Comparison of ENCODE assay signal across 1 cellular context in the genomic region with DNA sequence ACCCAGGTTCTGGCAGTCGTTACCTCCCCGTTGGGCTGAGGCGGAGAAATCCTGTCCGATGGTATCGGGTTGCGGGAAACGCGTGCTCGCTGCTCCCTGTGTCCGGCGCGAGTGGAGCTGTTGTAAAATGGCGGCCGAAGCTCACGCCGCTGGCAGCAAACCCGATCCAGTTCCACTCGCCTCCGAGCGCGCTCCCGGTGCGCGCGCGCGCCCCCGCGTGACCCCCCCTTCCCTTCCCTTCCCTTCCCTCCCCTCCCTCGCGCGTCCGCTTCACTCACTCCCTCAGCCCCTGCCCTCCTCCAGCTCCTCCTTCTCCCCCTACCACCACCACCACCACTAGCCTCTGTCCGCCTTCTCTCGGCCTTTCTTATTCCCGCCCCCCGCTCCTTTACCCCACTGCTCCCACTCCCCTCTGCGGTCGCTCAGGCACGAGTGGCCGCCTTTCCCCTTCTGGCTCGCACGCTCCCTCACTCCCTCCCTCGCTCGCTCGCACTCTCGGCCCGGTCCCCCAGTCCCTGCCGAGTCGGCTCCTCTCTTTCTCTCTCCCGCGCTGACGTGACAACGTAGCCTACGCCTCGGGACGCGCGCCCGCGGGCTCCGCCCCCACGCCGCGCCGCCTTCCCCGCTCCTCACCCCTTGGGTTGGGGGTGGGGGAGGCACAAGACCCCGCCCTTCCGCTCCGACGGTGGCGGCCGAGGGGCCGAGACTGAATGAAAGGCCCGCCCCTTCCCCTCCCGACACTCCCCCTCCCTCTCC.
TF ChIP-seq lines count a peak whose summit lies in the region.

A gene (minus strand): TSS at position 113 of the 756 bp plus-strand sequence. CDS start 1,447 bp downstream, outside the sequence.

TF ChIP-seq in HepG2, 621 proteins besides CTCF, POLR2A, EP300 and RAD21 (continued from another document and continues in another):
- TF ChIP-seq, protein P1, sequence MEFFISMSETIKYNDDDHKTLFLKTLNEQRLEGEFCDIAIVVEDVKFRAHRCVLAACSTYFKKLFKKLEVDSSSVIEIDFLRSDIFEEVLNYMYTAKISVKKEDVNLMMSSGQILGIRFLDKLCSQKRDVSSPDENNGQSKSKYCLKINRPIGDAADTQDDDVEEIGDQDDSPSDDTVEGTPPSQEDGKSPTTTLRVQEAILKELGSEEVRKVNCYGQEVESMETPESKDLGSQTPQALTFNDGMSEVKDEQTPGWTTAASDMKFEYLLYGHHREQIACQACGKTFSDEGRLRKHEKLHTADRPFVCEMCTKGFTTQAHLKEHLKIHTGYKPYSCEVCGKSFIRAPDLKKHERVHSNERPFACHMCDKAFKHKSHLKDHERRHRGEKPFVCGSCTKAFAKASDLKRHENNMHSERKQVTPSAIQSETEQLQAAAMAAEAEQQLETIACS (CRISPR knock-in tag; IDR thresholded peaks at IDR 0.05) = peak; percentile 96
- TF ChIP-seq FOXA1 (IDR thresholded peaks at IDR 0.05) (no peak), FOXA1 (CRISPR knock-in tag; IDR thresholded peaks at IDR 0.05) (peak; percentile 11; the same call in 1 of the 2 replicates), TBL1XR1 (IDR thresholded peaks at IDR 0.05; ENCODE audit: borderline replicate concordance, low read length, partially characterized antibody) (no peak), REL (CRISPR knock-in tag; conservative IDR thresholded peaks at IDR 0.05) (peak; percentile 64; the same call in 1 of the 2 replicates), ZNF138 (CRISPR knock-in tag; IDR thresholded peaks at IDR 0.05; ENCODE audit: low read depth) (no peak), XBP1 (CRISPR knock-in tag; IDR thresholded peaks at IDR 0.05) (0 out of 2 replicates have a peak, but pooled peaks have one; percentile 26), HMG20A (CRISPR knock-in tag; IDR thresholded peaks at IDR 0.05; ENCODE audit: borderline replicate concordance) (0 out of 2 replicates have a peak, but pooled peaks have one; percentile 26), SRSF1 (optimal IDR thresholded peaks at IDR 0.05; ENCODE audit: low read depth, low read length) (peak; percentile 82), ATF1 (CRISPR knock-in tag; IDR thresholded peaks at IDR 0.05) (peak; percentile 28; the same call in 1 of the 2 replicates), ZFY (CRISPR knock-in tag; IDR thresholded peaks at IDR 0.05) (peak; percentile 43; the same call in 1 of the 2 replicates), CHD2 (IDR thresholded peaks at IDR 0.05; ENCODE audit: low read depth, low read length) (peak; percentile 13; the same call in 1 of the 2 replicates), HCFC1 (IDR thresholded peaks at IDR 0.05; ENCODE audit: low read depth, low read length) (peak; percentile 23; the same call in 1 of the 2 replicates), ZNF629 (CRISPR knock-in tag; conservative IDR thresholded peaks at IDR 0.05) (no peak), JUND (CRISPR knock-in tag; IDR thresholded peaks at IDR 0.05) (0 out of 2 replicates have a peak, but pooled peaks have one; percentile 46), NONO (IDR thresholded peaks at IDR 0.05) (no peak), NONO (CRISPR knock-in tag; conservative IDR thresholded peaks at IDR 0.05) (peak; percentile 69; the same call in 1 of the 2 replicates), ZSCAN20 (CRISPR knock-in tag; IDR thresholded peaks at IDR 0.05; ENCODE audit: borderline replicate concordance) (peak; percentile 38; the same call in 1 of the 2 replicates), TCF7L2 (IDR thresholded peaks at IDR 0.05; ENCODE audit: low read depth, low read length) (no peak), ZNF780A (CRISPR knock-in tag; IDR thresholded peaks at IDR 0.05) (0 out of 2 replicates have a peak, but pooled peaks have one; percentile 12), ZNF724P (CRISPR knock-in tag; IDR thresholded peaks at IDR 0.05; ENCODE audit: borderline replicate concordance) (0 out of 2 replicates have a peak, but pooled peaks have one; percentile 26), ZNF557 (CRISPR knock-in tag; IDR thresholded peaks at IDR 0.05) (0 out of 2 replicates have a peak, but pooled peaks have one; percentile 60), NFKB2 (CRISPR knock-in tag; IDR thresholded peaks at IDR 0.05; ENCODE audit: borderline replicate concordance) (peak; percentile 32; the same call in 1 of the 2 replicates), CCDC6 (CRISPR knock-in tag; IDR thresholded peaks at IDR 0.05) (peak; percentile 87), ELF4 (CRISPR knock-in tag; IDR thresholded peaks at IDR 0.05; ENCODE audit: borderline replicate concordance) (no peak), ZNF605 (CRISPR knock-in tag; IDR thresholded peaks at IDR 0.05) (peak; percentile 78), FOXP1 (IDR thresholded peaks at IDR 0.05) (no peak), FOXP1 (CRISPR knock-in tag; IDR thresholded peaks at IDR 0.05) (no peak), ZNF543 (CRISPR knock-in tag; IDR thresholded peaks at IDR 0.05) (peak; percentile 90), HOXA5 (CRISPR knock-in tag; IDR thresholded peaks at IDR 0.05) (peak; percentile 31; the same call in 1 of the 2 replicates), YY1 (IDR thresholded peaks at IDR 0.05; ENCODE audit: insufficient read depth, insufficient replicate concordance, low read depth, low read length) (peak; percentile 93), MIXL1 (CRISPR knock-in tag; IDR thresholded peaks at IDR 0.05) (peak; percentile 17; the same call in 1 of the 2 replicates)
- TF ChIP-seq, protein P2, sequence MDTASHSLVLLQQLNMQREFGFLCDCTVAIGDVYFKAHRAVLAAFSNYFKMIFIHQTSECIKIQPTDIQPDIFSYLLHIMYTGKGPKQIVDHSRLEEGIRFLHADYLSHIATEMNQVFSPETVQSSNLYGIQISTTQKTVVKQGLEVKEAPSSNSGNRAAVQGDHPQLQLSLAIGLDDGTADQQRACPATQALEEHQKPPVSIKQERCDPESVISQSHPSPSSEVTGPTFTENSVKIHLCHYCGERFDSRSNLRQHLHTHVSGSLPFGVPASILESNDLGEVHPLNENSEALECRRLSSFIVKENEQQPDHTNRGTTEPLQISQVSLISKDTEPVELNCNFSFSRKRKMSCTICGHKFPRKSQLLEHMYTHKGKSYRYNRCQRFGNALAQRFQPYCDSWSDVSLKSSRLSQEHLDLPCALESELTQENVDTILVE (CRISPR knock-in tag; IDR thresholded peaks at IDR 0.05) = no peak; the same call in 1 of the 2 replicates
- TF ChIP-seq, protein P3, sequence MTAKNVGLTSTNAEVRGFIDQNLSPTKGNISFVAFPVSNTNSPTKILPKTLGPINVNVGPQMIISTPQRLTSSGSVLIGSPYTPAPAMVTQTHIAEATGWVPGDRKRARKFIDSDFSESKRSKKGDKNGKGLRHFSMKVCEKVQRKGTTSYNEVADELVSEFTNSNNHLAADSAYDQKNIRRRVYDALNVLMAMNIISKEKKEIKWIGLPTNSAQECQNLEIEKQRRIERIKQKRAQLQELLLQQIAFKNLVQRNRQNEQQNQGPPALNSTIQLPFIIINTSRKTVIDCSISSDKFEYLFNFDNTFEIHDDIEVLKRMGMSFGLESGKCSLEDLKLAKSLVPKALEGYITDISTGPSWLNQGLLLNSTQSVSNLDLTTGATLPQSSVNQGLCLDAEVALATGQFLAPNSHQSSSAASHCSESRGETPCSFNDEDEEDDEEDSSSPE (CRISPR knock-in tag; IDR thresholded peaks at IDR 0.05) = peak; percentile 36; the same call in 1 of the 2 replicates
- TF ChIP-seq, protein P4, sequence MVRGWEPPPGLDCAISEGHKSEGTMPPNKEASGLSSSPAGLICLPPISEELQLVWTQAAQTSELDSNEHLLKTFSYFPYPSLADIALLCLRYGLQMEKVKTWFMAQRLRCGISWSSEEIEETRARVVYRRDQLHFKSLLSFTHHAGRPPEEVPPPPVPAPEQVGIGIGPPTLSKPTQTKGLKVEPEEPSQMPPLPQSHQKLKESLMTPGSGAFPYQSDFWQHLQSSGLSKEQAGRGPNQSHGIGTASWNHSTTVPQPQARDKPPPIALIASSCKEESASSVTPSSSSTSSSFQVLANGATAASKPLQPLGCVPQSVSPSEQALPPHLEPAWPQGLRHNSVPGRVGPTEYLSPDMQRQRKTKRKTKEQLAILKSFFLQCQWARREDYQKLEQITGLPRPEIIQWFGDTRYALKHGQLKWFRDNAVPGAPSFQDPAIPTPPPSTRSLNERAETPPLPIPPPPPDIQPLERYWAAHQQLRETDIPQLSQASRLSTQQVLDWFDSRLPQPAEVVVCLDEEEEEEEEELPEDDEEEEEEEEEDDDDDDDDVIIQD (CRISPR knock-in tag; IDR thresholded peaks at IDR 0.05; ENCODE audit: low read depth) = peak; percentile 11; the same call in 1 of the 2 replicates
- TF ChIP-seq, protein P5, sequence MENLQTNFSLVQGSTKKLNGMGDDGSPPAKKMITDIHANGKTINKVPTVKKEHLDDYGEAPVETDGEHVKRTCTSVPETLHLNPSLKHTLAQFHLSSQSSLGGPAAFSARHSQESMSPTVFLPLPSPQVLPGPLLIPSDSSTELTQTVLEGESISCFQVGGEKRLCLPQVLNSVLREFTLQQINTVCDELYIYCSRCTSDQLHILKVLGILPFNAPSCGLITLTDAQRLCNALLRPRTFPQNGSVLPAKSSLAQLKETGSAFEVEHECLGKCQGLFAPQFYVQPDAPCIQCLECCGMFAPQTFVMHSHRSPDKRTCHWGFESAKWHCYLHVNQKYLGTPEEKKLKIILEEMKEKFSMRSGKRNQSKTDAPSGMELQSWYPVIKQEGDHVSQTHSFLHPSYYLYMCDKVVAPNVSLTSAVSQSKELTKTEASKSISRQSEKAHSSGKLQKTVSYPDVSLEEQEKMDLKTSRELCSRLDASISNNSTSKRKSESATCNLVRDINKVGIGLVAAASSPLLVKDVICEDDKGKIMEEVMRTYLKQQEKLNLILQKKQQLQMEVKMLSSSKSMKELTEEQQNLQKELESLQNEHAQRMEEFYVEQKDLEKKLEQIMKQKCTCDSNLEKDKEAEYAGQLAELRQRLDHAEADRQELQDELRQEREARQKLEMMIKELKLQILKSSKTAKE (CRISPR knock-in tag; IDR thresholded peaks at IDR 0.05; ENCODE audit: borderline replicate concordance) = 0 out of 2 replicates have a peak, but pooled peaks have one; percentile 10
- TF ChIP-seq, protein P6, sequence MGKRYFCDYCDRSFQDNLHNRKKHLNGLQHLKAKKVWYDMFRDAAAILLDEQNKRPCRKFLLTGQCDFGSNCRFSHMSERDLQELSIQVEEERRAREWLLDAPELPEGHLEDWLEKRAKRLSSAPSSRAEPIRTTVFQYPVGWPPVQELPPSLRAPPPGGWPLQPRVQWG (CRISPR knock-in tag; IDR thresholded peaks at IDR 0.05; ENCODE audit: borderline replicate concordance, low read depth) = 0 out of 2 replicates have a peak, but pooled peaks have one; percentile 63
- TF ChIP-seq, protein P7, sequence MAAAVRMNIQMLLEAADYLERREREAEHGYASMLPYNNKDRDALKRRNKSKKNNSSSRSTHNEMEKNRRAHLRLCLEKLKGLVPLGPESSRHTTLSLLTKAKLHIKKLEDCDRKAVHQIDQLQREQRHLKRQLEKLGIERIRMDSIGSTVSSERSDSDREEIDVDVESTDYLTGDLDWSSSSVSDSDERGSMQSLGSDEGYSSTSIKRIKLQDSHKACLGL (CRISPR knock-in tag; IDR thresholded peaks at IDR 0.05) = peak; percentile 84
- TF ChIP-seq, protein P8, sequence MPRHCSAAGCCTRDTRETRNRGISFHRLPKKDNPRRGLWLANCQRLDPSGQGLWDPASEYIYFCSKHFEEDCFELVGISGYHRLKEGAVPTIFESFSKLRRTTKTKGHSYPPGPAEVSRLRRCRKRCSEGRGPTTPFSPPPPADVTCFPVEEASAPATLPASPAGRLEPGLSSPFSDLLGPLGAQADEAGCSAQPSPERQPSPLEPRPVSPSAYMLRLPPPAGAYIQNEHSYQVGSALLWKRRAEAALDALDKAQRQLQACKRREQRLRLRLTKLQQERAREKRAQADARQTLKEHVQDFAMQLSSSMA (CRISPR knock-in tag; IDR thresholded peaks at IDR 0.05) = 0 out of 2 replicates have a peak, but pooled peaks have one; percentile 25
- TF ChIP-seq, protein P9, sequence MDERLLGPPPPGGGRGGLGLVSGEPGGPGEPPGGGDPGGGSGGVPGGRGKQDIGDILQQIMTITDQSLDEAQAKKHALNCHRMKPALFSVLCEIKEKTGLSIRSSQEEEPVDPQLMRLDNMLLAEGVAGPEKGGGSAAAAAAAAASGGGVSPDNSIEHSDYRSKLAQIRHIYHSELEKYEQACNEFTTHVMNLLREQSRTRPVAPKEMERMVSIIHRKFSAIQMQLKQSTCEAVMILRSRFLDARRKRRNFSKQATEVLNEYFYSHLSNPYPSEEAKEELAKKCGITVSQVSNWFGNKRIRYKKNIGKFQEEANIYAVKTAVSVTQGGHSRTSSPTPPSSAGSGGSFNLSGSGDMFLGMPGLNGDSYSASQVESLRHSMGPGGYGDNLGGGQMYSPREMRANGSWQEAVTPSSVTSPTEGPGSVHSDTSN (CRISPR knock-in tag; IDR thresholded peaks at IDR 0.05) = no peak
- TF ChIP-seq, protein P10, sequence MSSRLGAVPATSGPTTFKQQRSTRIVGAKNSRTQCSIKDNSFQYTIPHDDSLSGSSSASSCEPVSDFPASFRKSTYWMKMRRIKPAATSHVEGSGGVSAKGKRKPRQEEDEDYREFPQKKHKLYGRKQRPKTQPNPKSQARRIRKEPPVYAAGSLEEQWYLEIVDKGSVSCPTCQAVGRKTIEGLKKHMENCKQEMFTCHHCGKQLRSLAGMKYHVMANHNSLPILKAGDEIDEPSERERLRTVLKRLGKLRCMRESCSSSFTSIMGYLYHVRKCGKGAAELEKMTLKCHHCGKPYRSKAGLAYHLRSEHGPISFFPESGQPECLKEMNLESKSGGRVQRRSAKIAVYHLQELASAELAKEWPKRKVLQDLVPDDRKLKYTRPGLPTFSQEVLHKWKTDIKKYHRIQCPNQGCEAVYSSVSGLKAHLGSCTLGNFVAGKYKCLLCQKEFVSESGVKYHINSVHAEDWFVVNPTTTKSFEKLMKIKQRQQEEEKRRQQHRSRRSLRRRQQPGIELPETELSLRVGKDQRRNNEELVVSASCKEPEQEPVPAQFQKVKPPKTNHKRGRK (CRISPR knock-in tag; IDR thresholded peaks at IDR 0.05) = no peak
- TF ChIP-seq, protein P11, sequence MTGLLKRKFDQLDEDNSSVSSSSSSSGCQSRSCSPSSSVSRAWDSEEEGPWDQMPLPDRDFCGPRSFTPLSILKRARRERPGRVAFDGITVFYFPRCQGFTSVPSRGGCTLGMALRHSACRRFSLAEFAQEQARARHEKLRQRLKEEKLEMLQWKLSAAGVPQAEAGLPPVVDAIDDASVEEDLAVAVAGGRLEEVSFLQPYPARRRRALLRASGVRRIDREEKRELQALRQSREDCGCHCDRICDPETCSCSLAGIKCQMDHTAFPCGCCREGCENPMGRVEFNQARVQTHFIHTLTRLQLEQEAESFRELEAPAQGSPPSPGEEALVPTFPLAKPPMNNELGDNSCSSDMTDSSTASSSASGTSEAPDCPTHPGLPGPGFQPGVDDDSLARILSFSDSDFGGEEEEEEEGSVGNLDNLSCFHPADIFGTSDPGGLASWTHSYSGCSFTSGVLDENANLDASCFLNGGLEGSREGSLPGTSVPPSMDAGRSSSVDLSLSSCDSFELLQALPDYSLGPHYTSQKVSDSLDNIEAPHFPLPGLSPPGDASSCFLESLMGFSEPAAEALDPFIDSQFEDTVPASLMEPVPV (CRISPR knock-in tag; IDR thresholded peaks at IDR 0.05) = peak; percentile 74; the same call in 1 of the 2 replicates
